In the genomic region with DNA sequence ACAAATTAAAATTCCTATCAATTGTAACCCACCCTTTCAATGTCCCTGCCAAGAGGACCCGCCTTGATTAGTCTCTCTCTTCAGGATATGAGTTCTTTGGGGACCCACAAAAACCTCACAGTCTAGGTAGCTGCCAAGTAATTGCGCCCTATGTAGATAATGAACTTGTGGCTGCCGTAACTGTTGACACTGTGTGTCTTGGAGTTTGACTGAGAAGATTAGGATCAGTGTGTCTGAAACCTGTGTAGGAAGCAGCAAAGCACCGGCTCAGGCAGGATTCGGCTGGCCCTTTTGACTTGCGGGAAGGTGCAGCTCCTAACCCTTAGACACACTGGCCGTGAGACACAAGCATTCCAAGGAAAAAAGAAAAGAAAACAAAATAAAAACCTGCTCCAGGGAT, we compare ENCODE assay signal across 20 cellular contexts. TPM values are rescaled to one million over a fixed set of nuclear protein-coding genes. Genes with fewer than 3 reads are reported as not detected.
DNase-seq lines count a peak whose midpoint lies in the region; ATAC-seq and TF ChIP-seq lines count a peak whose summit lies in the region.
"Had no signal": no experiment of that assay in that cellular context is flagged by ENCODE, and none has a peak within 500 bp of the region (broad histone marks: within the 10 kb centered on the region; RNA-seq: fewer than 3 reads in every experiment).

No MANE protein-coding gene starts in this region.

- CTCF ChIA-PET in HEK293 (lab: Yijun Ruan, JAX), result interaction anchor here (0.7 to 1.0 kb wide), 2 partner anchors 29 to 158 kb away, joined by 3 read pairs; no protein-coding TSS in a partner anchor

- H3K27ac ChIP-seq in HEK293 (ENCODE audit: extremely low read depth, low read depth, low read length), result no peak overlapping the region
- H3K27ac ChIP-seq in lower lobe of right lung, result peak overlapping the region; percentile 38
- no peak overlapping the region for H3K27ac ChIP-seq in stomach
- H3K27ac ChIP-seq: Peyer's patch had no signal

- H3K27ac Mint-ChIP-seq in activated T-helper 17 cell treated with anti-CD3 and anti-CD28 coated beads, Interleukin-2, amount 50 U/mL, for 72 hours, result peak overlapping the region; percentile 41
- H3K27ac Mint-ChIP-seq: HFFc6 had no signal

- H3K4me3 ChIP-seq in HEK293 (ENCODE audit: low read depth, low read length), result no peak overlapping the region
- H3K4me3 ChIP-seq in lower lobe of right lung, result no peak overlapping the region
- no peak overlapping the region for H3K4me3 ChIP-seq in stomach
- H3K4me3 ChIP-seq: Peyer's patch had no signal

- H3K4me1 Mint-ChIP-seq in activated T-helper 17 cell treated with anti-CD3 and anti-CD28 coated beads, Interleukin-2, amount 50 U/mL, for 72 hours, result no peaks in the 10 kb centered on the region

- 32 to 61% (median 50%) methylated on average over 7 of the region's 7 CpGs for WGBS in stomach, 5 donors

- no peak for TF ChIP-seq POLR2A in stomach (IDR thresholded peaks at IDR 0.05)

- POLR2A ChIA-PET in HEK293 (lab: Yijun Ruan, JAX), result no interaction called here

- no peaks in the 10 kb centered on the region for H3K27me3 Mint-ChIP-seq in activated T-helper 17 cell treated with anti-CD3 and anti-CD28 coated beads, Interleukin-2, amount 50 U/mL, for 72 hours
- H3K27me3 Mint-ChIP-seq: CD8-positive, alpha-beta memory T cell had no signal

- intact Hi-C loops in lower lobe of right lung (cut with DNase I), result no loop called here
- intact Hi-C loops in stomach (cut with DNase I; ENCODE audit: low total_unique reads), result no loop called here

- peaks cover 82% of the 10 kb centered on the region for H3K36me3 Mint-ChIP-seq in activated T-helper 17 cell treated with anti-CD3 and anti-CD28 coated beads, Interleukin-2, amount 50 U/mL, for 72 hours (ENCODE audit: low read depth)

- no peak for TF ChIP-seq EP300 in stomach (IDR thresholded peaks at IDR 0.05)

- DNase-seq in lower lobe of right lung, result no peak
- DNase-seq in stomach, result peak; percentile 45
- no peak for DNase-seq in NCI-H1436 treated with DMSO at 0.1 percent for 48 hours (lab: John Stamatoyannopoulos, UW)
- DNase-seq in NCI-H226, result no peak
- no peak for DNase-seq in central memory CD4-positive, alpha-beta T cell
- DNase-seq: CD8-positive, alpha-beta memory T cell; GOT3; HFFc6; Kasumi-1; NCI-H1930; NCI-H2171; NCI-H510A; NCI-H82; Peyer's patch; SHP77 treated with DMSO at 0.1 percent for 48 hours had no signal

- no peak for TF ChIP-seq CTCF in HEK293 (tag by site-specific recombination; IDR thresholded peaks at IDR 0.05)
- TF ChIP-seq CTCF in lower lobe of right lung (IDR thresholded peaks at IDR 0.05), result no peak
- TF ChIP-seq CTCF in stomach (IDR thresholded peaks at IDR 0.05), result no peak

- H3K9me3 Mint-ChIP-seq in activated T-helper 17 cell treated with anti-CD3 and anti-CD28 coated beads, Interleukin-2, amount 50 U/mL, for 72 hours, result no peaks in the 10 kb centered on the region
- H3K9me3 Mint-ChIP-seq: CD8-positive, alpha-beta memory T cell; HFFc6 had no signal

- peaks cover 3% of the 10 kb centered on the region; the same call in 1 of the 2 replicates for H3K4me1 ChIP-seq in HEK293 (ENCODE audit: control insufficient read depth, insufficient read depth, low read length)
- peaks cover 7% of the 10 kb centered on the region for H3K4me1 ChIP-seq in lower lobe of right lung
- H3K4me1 ChIP-seq in stomach, result peaks cover 0 to 16% (median 7%) of the 10 kb centered on the region in 4 donors
- H3K4me1 ChIP-seq: Peyer's patch had no signal

- H3K9me3 ChIP-seq in HEK293 (ENCODE audit: control insufficient read depth, insufficient read depth, low read depth, low read length), result no peaks in the 10 kb centered on the region
- no peaks in the 10 kb centered on the region for H3K9me3 ChIP-seq in lower lobe of right lung
- no peaks in the 10 kb centered on the region for H3K9me3 ChIP-seq in stomach
- H3K9me3 ChIP-seq: Peyer's patch had no signal

- no peak for ATAC-seq in activated T-helper 17 cell treated with anti-CD3 and anti-CD28 coated beads, Interleukin-2, amount 50 U/mL, for 72 hours (replicated peaks)
- no peak for ATAC-seq in lower lobe of right lung
- ATAC-seq in HG02981 (IDR thresholded peaks at IDR 0.05; ENCODE audit: unreplicated experiment), result no peak

- H3K4me3 Mint-ChIP-seq in activated T-helper 17 cell treated with anti-CD3 and anti-CD28 coated beads, Interleukin-2, amount 50 U/mL, for 72 hours, result no peak overlapping the region
- H3K4me3 Mint-ChIP-seq: CD8-positive, alpha-beta memory T cell; HFFc6 had no signal

- no peaks in the 10 kb centered on the region for H3K27me3 ChIP-seq in lower lobe of right lung (ENCODE audit: low read depth)
- H3K27me3 ChIP-seq in stomach, result no peaks in the 10 kb centered on the region
- H3K27me3 ChIP-seq: Peyer's patch had no signal

- H3K36me3 ChIP-seq in HEK293 (ENCODE audit: control insufficient read depth in 2 of 2, insufficient read depth in 1 of 2, low read length in 2 of 2) (peaks cover 32 to 73% of the 10 kb centered on the region in 2 experiments), lower lobe of right lung (peaks cover 40% of the 10 kb centered on the region), stomach (peaks cover 25 to 87% (median 77%) of the 10 kb centered on the region in 4 donors)

TF ChIP-seq in HEK293, 187 proteins besides CTCF, POLR2A, EP300 and RAD21:
- TF ChIP-seq ZNF677 (tag by site-specific recombination; IDR thresholded peaks at IDR 0.05) (no peak), ZNF530 (tag by site-specific recombination; IDR thresholded peaks at IDR 0.05; ENCODE audit: low read depth) (no peak), ZNF792 (tag by site-specific recombination; IDR thresholded peaks at IDR 0.05) (no peak), ZNF133 (tag by site-specific recombination; IDR thresholded peaks at IDR 0.05) (no peak), SETDB1 (IDR thresholded peaks at IDR 0.05; ENCODE audit: insufficient read length, low read length) (no peak), ZNF600 (tag by site-specific recombination; IDR thresholded peaks at IDR 0.05) (peak; percentile 38), ZNF837 (tag by site-specific recombination; IDR thresholded peaks at IDR 0.05) (no peak), ZNF394 (tag by site-specific recombination; IDR thresholded peaks at IDR 0.05; ENCODE audit: borderline replicate concordance) (no peak), YY1 (tag by site-specific recombination; IDR thresholded peaks at IDR 0.05) (no peak), ZNF529 (tag by site-specific recombination; IDR thresholded peaks at IDR 0.05; ENCODE audit: insufficient replicate concordance) (no peak), ZFHX2 (tag by site-specific recombination; conservative IDR thresholded peaks at IDR 0.05) (no peak), ZNF645 (tag by site-specific recombination; IDR thresholded peaks at IDR 0.05) (no peak), SCRT1 (tag by site-specific recombination; IDR thresholded peaks at IDR 0.05; ENCODE audit: borderline replicate concordance) (0 out of 2 replicates have a peak, but pooled peaks have one; percentile 24), ZSCAN23 (tag by site-specific recombination; IDR thresholded peaks at IDR 0.05) (no peak), ZFP41 (tag by site-specific recombination; IDR thresholded peaks at IDR 0.05; ENCODE audit: borderline replicate concordance) (no peak)
- TF ChIP-seq, protein P1, sequence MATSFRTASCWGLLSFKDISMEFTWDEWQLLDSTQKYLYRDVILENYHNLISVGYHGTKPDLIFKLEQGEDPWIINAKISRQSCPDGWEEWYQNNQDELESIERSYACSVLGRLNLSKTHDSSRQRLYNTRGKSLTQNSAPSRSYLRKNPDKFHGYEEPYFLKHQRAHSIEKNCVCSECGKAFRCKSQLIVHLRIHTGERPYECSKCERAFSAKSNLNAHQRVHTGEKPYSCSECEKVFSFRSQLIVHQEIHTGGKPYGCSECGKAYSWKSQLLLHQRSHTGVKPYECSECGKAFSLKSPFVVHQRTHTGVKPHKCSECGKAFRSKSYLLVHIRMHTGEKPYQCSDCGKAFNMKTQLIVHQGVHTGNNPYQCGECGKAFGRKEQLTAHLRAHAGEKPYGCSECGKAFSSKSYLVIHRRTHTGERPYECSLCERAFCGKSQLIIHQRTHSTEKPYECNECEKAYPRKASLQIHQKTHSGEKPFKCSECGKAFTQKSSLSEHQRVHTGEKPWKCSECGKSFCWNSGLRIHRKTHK (tag by site-specific recombination; IDR thresholded peaks at IDR 0.05), result no peak

RNA-seq across cellular contexts. Expression of gene SLC6A4, which starts 17.8 kb away (rescaled TPM):
- total RNA-seq in activated T-helper 17 cell treated with anti-CD3 and anti-CD28 coated beads, Interleukin-2, amount 50 U/mL, for 72 hours, result not detected
- 140 TPM for total RNA-seq in lower lobe of right lung
- total RNA-seq in stomach, result under 1 TPM in 1 of 5 donors, not detected in 4; 0.18 TPM
- under 1 TPM in 1 of 3 donors, not detected in 2; 0.55 TPM for polyA plus RNA-seq in stomach
- total RNA-seq: CD8-positive, alpha-beta memory T cell; HFFc6 had no signal
- polyA plus RNA-seq: AG04450, BJ had no signal

RNA-seq across cellular contexts. Expression of gene BLMH, which starts 38.4 kb away (rescaled TPM):
- 10 to 100 TPM; 24.3 to 51.0 TPM for total RNA-seq in activated T-helper 17 cell treated with anti-CD3 and anti-CD28 coated beads, Interleukin-2, amount 50 U/mL, for 72 hours
- total RNA-seq in lower lobe of right lung, result 27.4 TPM
- total RNA-seq in stomach, result 10 to 100 TPM in 3 of 5 donors, 1 to 10 TPM in 1, not detected in 1; 5.4 to 32.4 (median 28.4) TPM
- 10 to 100 TPM; 12.8 to 14.7 (median 14.4) TPM for polyA plus RNA-seq in stomach

Comparison
In these comparisons a context has a peak if more than half of its experiments do, and no peak if none do; other contexts are left out.
1. RNA of gene SLC6A4, which starts 17.8 kb away (total RNA-seq): 140 TPM in lower lobe of right lung (single experiment); not detected in activated T-helper 17 cell treated with anti-CD3 and anti-CD28 coated beads, Interleukin-2, amount 50 U/mL, for 72 hours and 0.18 TPM in stomach; every median in the first group is over 100 times any median in the second.